Comparison of ENCODE assay signal across 8 cellular contexts in genomic region chr20:38673731-38674177, GRCh38. TPM values are rescaled to one million over a fixed set of nuclear protein-coding genes. Genes with fewer than 3 reads are reported as not detected.
DNase-seq lines count a peak whose midpoint lies in the region; ATAC-seq and TF ChIP-seq lines count a peak whose summit lies in the region.

No MANE protein-coding gene starts in this region.

- peaks cover 41% of the 10 kb centered on the region for H3K27me3 ChIP-seq in HUES48 (ENCODE audit: control insufficient read depth, insufficient read depth, low read length)
- peaks cover 54% of the 10 kb centered on the region for H3K27me3 ChIP-seq in lower lobe of right lung (ENCODE audit: low read depth)

- H3K9me3 Mint-ChIP-seq in brain = peaks cover 0 to 9% (median 0%) of the 10 kb centered on the region in 5 experiments

- H3K4me1 ChIP-seq in ES-I3 (ENCODE audit: insufficient read depth, low read length) (peaks cover 14% of the 10 kb centered on the region), HUES48 (ENCODE audit: control insufficient read depth, insufficient read depth, low read length) (peaks cover 8% of the 10 kb centered on the region), lower lobe of right lung (peaks cover 8% of the 10 kb centered on the region), urinary bladder (ENCODE audit: insufficient read depth) (no peaks in the 10 kb centered on the region)

- H3K4me1 Mint-ChIP-seq in brain = peaks cover 51% of the 10 kb centered on the region

- H3K4me3 ChIP-seq in HUES48 (ENCODE audit: low read depth, low read length) (peak overlapping the region; percentile 82), lower lobe of right lung (peak overlapping the region; percentile 51), urinary bladder (ENCODE audit: low read depth, low read length) (peak overlapping the region; percentile 36)

- no peaks in the 10 kb centered on the region for H3K9me3 ChIP-seq in ES-I3 (ENCODE audit: control insufficient read depth, insufficient read depth, low read length)
- H3K9me3 ChIP-seq in HUES48 (ENCODE audit: control insufficient read depth, insufficient read depth, low read length) = no peaks in the 10 kb centered on the region
- no peaks in the 10 kb centered on the region for H3K9me3 ChIP-seq in lower lobe of right lung

- H3K27ac Mint-ChIP-seq in brain = peak overlapping the region in 4 of 5 experiments; percentile 66 to 95 (median 86)

- H3K27ac ChIP-seq in HUES48 (ENCODE audit: low read depth, low read length) (peak overlapping the region; percentile 74), lower lobe of right lung (no peak overlapping the region), urinary bladder (ENCODE audit: low read depth) (no peak overlapping the region)

- H3K27me3 Mint-ChIP-seq in brain = peaks cover 14% of the 10 kb centered on the region

- no peak for DNase-seq in lower lobe of right lung
- DNase-seq in SKM-1 treated with dmso at 0.1 percent for 144 hours (lab: John Stamatoyannopoulos, UW; ENCODE audit: unreplicated experiment) = no peak
- no peak for DNase-seq in HPDE6-E6E7 (ENCODE audit: extremely low spot score)
- no peak for DNase-seq in NCI-H2107 (lab: John Stamatoyannopoulos, UW)

- H3K9ac ChIP-seq in ES-I3 (ENCODE audit: low read depth, low read length) (peak overlapping the region; percentile 69), HUES48 (ENCODE audit: low read depth, low read length) (peak overlapping the region; percentile 48; the same call in 1 of the 2 replicates)

- TF ChIP-seq CTCF in brain (conservative IDR thresholded peaks at IDR 0.05) (no peak), lower lobe of right lung (IDR thresholded peaks at IDR 0.05) (no peak)

- H3K4me3 Mint-ChIP-seq in brain = peak overlapping the region; percentile 81 to 93 (median 90)

- no peaks in the 10 kb centered on the region for H3K36me3 ChIP-seq in ES-I3 (ENCODE audit: insufficient read depth, low read length)
- H3K36me3 ChIP-seq in HUES48 (ENCODE audit: control insufficient read depth, insufficient read depth, low read length) = no peaks in the 10 kb centered on the region
- H3K36me3 ChIP-seq in lower lobe of right lung = no peaks in the 10 kb centered on the region
- no peaks in the 10 kb centered on the region for H3K36me3 ChIP-seq in urinary bladder (ENCODE audit: insufficient read depth)

- no peak for ATAC-seq in lower lobe of right lung

- no peaks in the 10 kb centered on the region for H3K36me3 Mint-ChIP-seq in brain

- intact Hi-C loops in lower lobe of right lung (cut with DNase I) = no loop called here

- under 1% methylated on average over 18 of the region's 18 CpGs for WGBS in urinary bladder

RNA-seq across cellular contexts. Expression of gene SLC32A1, which starts 50.5 kb away (rescaled TPM):
- 0.95 TPM for polyA plus RNA-seq in brain (ENCODE audit: insufficient read depth, low read depth, low replicate concordance)
- not detected for total RNA-seq in lower lobe of right lung
- total RNA-seq in urinary bladder = not detected
- polyA plus RNA-seq in urinary bladder = not detected
